Comparison of ENCODE assay signal across 7 cellular contexts in genomic region chr6:21935561-21936028, GRCh38.
DNase-seq lines count a peak whose midpoint lies in the region; ATAC-seq and TF ChIP-seq lines count a peak whose summit lies in the region.

No MANE protein-coding gene starts in this region.

- H3K9me3 ChIP-seq in tibial nerve, result peaks cover 0 to 16% (median 2%) of the 10 kb centered on the region in 4 donors
- H3K9me3 ChIP-seq in neuronal stem cell (replicated peaks in 1 of 2; ENCODE audit: control insufficient read depth in 2 of 2, insufficient read depth in 1 of 2, low read depth in 1 of 2, low read length in 2 of 2), result peaks cover 0 to 20% of the 10 kb centered on the region in 2 donors

- no peak overlapping the region for H4K8ac ChIP-seq in neuronal stem cell (ENCODE audit: low read depth, low read length)

- H2BK120ac ChIP-seq in neuronal stem cell (ENCODE audit: low read depth, low read length), result no peak overlapping the region

- H3K79me1 ChIP-seq in neuronal stem cell (ENCODE audit: low read depth, low read length), result no peaks in the 10 kb centered on the region

- H2BK5ac ChIP-seq in neuronal stem cell (ENCODE audit: low read length), result no peak overlapping the region

- H3K4ac ChIP-seq in neuronal stem cell (ENCODE audit: low read length), result no peak overlapping the region

- 47 to 57% methylated on average over 2 of the region's 2 CpGs for WGBS in tibial nerve, 2 donors
- WGBS in neuronal stem cell (ENCODE audit: extremely low coverage in 2 of 2, insufficient read length in 2 of 2, insufficient replicate concordance in 1 of 2), 2 donors, result no CpG with 5 or more reads among the region's 2 CpGs

- no peak overlapping the region for H3K23ac ChIP-seq in neuronal stem cell (ENCODE audit: low read depth, low read length, poor library complexity)

- no peak overlapping the region for H3K18ac ChIP-seq in neuronal stem cell (ENCODE audit: low read length)

- H4K91ac ChIP-seq in neuronal stem cell (ENCODE audit: low read depth, low read length, poor library complexity), result no peak overlapping the region

- H2BK12ac ChIP-seq in neuronal stem cell (ENCODE audit: low read length), result no peak overlapping the region

- H2AFZ ChIP-seq in neuronal stem cell (ENCODE audit: low read length), result no peak overlapping the region

- no peak overlapping the region for H3K14ac ChIP-seq in neuronal stem cell (ENCODE audit: low read length)

- ATAC-seq in foreskin keratinocyte (peak; percentile 60), HG03378 (IDR thresholded peaks at IDR 0.05; ENCODE audit: unreplicated experiment) (no peak)

- H3K27me3 ChIP-seq in foreskin keratinocyte (no peaks in the 10 kb centered on the region), tibial nerve (no peaks in the 10 kb centered on the region), neuronal stem cell (ENCODE audit: control insufficient read depth in 3 of 3, insufficient read depth in 3 of 3, low read depth in 1 of 3, low read length in 3 of 3) (no peaks in the 10 kb centered on the region)

- H3K4me3 ChIP-seq in GM12865 (ENCODE audit: low read depth, low read length), result no peak overlapping the region
- no peak overlapping the region for H3K4me3 ChIP-seq in HFF-Myc (replicated peaks; ENCODE audit: low read depth, low read length)
- H3K4me3 ChIP-seq in tibial nerve, result no peak overlapping the region
- no peak overlapping the region for H3K4me3 ChIP-seq in neuronal stem cell (ENCODE audit: low read length in 2 of 2)

- H3K27ac ChIP-seq in foreskin keratinocyte (no peak overlapping the region), tibial nerve (no peak overlapping the region), neuronal stem cell (replicated peaks; ENCODE audit: low read length) (no peak overlapping the region)

- DNase-seq in GM12865 (ENCODE audit: low read depth) (peak; percentile 68), HFF-Myc (ENCODE audit: extremely low read depth, low read depth) (no peak), RPMI7951 (ENCODE audit: low read depth) (peak; percentile 61), foreskin keratinocyte (peak in 1 of 2 donors; percentile 47), tibial nerve (ENCODE audit: low spot score in 2 of 2) (no peak), neuronal stem cell (ENCODE audit: low spot score) (no peak)

- no peak for TF ChIP-seq EP300 in tibial nerve (IDR thresholded peaks at IDR 0.05)

- TF ChIP-seq CTCF in GM12865 (IDR thresholded peaks at IDR 0.05; ENCODE audit: insufficient read depth, low read depth, low read length, missing control alignments) (peak; percentile 57), HFF-Myc (IDR thresholded peaks at IDR 0.05; ENCODE audit: low read depth, low read length, missing control alignments) (peak; percentile 70), foreskin keratinocyte (conservative IDR thresholded peaks at IDR 0.05) (peak; percentile 67), tibial nerve (IDR thresholded peaks at IDR 0.05) (peak in 4 of 5 experiments; percentile 13 to 29 (median 16))

- H3K9ac ChIP-seq in neuronal stem cell (ENCODE audit: low read depth, low read length, poor library complexity), result no peak overlapping the region

- peaks cover 0 to 8% (median 0%) of the 10 kb centered on the region in 3 donors for H3K36me3 ChIP-seq in tibial nerve
- H3K36me3 ChIP-seq in neuronal stem cell (replicated peaks in 1 of 2; ENCODE audit: control insufficient read depth in 2 of 2, insufficient read depth in 2 of 2, low read length in 2 of 2), result peaks cover 0 to 10% of the 10 kb centered on the region in 2 donors

- no peaks in the 10 kb centered on the region for H3K4me1 ChIP-seq in foreskin keratinocyte
- H3K4me1 ChIP-seq in tibial nerve, result no peaks in the 10 kb centered on the region
- no peaks in the 10 kb centered on the region for H3K4me1 ChIP-seq in neuronal stem cell (ENCODE audit: control insufficient read depth in 2 of 2, insufficient read depth in 1 of 2, low read depth in 1 of 2, low read length in 2 of 2)

- no peak overlapping the region for H2AK5ac ChIP-seq in neuronal stem cell (ENCODE audit: low read depth, low read length)

- TF ChIP-seq POLR2A in tibial nerve (IDR thresholded peaks at IDR 0.05), result no peak

- H2BK15ac ChIP-seq in neuronal stem cell (ENCODE audit: low read length), result no peak overlapping the region

- no peak overlapping the region for H3K4me2 ChIP-seq in neuronal stem cell (ENCODE audit: insufficient read depth, low read length, poor library complexity, severe bottlenecking)

Comparison
In these comparisons a context has a peak if more than half of its experiments do, and no peak if none do; other contexts are left out.
1. DNase-seq: peak in GM12865 (single experiment) and RPMI7951 (single experiment); none in HFF-Myc (single experiment), tibial nerve (0 of 2) and neuronal stem cell (single experiment).
2. CTCF ChIP-seq: peak in every context shown above with its lines; median percentile 70 in HFF-Myc; 67 in foreskin keratinocyte; 57 in GM12865; 16 in tibial nerve.